ENCODE assay signal across 9 cellular contexts in genomic region chr12:91877022-91877421, GRCh38.
A peak's percentile ranks its signal among the peaks of the same experiment; 100 is the strongest.
DNase-seq lines count a peak whose midpoint lies in the region; ATAC-seq and TF ChIP-seq lines count a peak whose summit lies in the region.
"Had no signal": no experiment of that assay in that cellular context is flagged by ENCODE, and none has a peak within 500 bp of the region (broad histone marks: within the 10 kb centered on the region; RNA-seq: fewer than 3 reads in every experiment).

No MANE protein-coding gene starts in this region.

- intact Hi-C loops in sciatic nerve (cut with DNase I), result no loop called here

- POLR2A ChIA-PET in AG04449 (lab: Yijun Ruan, JAX), result no interaction called here

- CTCF ChIA-PET in AG04449 (lab: Yijun Ruan, JAX), result no interaction called here

- no peak overlapping the region for H3K4me3 ChIP-seq in AG04449 (ENCODE audit: low read depth, low read length)
- H3K4me3 ChIP-seq: cardiac muscle cell had no signal

- peak; percentile 19 for DNase-seq in AG04449 (ENCODE audit: low read depth, low spot score)
- DNase-seq in HT1080 (ENCODE audit: low read depth), result peak; percentile 69
- DNase-seq in activated CD4-positive, alpha-beta T cell treated with anti-CD3 and anti-CD28 coated beads for 1 hour, result peak; percentile 81
- DNase-seq in effector CD4-positive, alpha-beta T cell, result peak; percentile 85
- peak; percentile 56 for DNase-seq in sciatic nerve (ENCODE audit: low spot score)
- DNase-seq in cerebellar cortex (ENCODE audit: low spot score), result no peak
- DNase-seq in COR-L47 (lab: John Stamatoyannopoulos, UW), result no peak

- TF ChIP-seq CTCF in AG04449 (IDR thresholded peaks at IDR 0.05; ENCODE audit: insufficient read depth, low read length, missing control alignments), result no peak

- ATAC-seq in GM19395 (IDR thresholded peaks at IDR 0.05; ENCODE audit: unreplicated experiment) (peak; percentile 89), sciatic nerve (peak; percentile 81)

Comparison
In these comparisons a context has a peak if more than half of its experiments do, and no peak if none do; other contexts are left out.
1. DNase-seq: peak in AG04449 (single experiment), HT1080 (single experiment), activated CD4-positive, alpha-beta T cell treated with anti-CD3 and anti-CD28 coated beads for 1 hour (single experiment), effector CD4-positive, alpha-beta T cell (single experiment) and sciatic nerve (single experiment); none in cerebellar cortex (single experiment) and COR-L47 (single experiment).